11 cellular contexts compared by ENCODE assay signal in genomic region chr2:203637819-203638167, GRCh38.
DNase-seq lines count a peak whose midpoint lies in the region; ATAC-seq and TF ChIP-seq lines count a peak whose summit lies in the region.
"Had no signal": no experiment of that assay in that cellular context is flagged by ENCODE, and none has a peak within 500 bp of the region (broad histone marks: within the 10 kb centered on the region; RNA-seq: fewer than 3 reads in every experiment).

No MANE protein-coding gene starts in this region.

- TF ChIP-seq POLR2A in adrenal gland (IDR thresholded peaks at IDR 0.05): no peak

- intact Hi-C loops in left ventricle myocardium inferior (cut with micrococcal nuclease) (no loop called here), Right ventricle myocardium superior (cut with DNase I) (no loop called here), adrenal gland (cut with DNase I) (no loop called here), dorsolateral prefrontal cortex (cut with DNase I) (no loop called here)
- intact Hi-C loops in naive thymus-derived CD4-positive, alpha-beta T cell (cut with micrococcal nuclease): no loop called here

- H3K36me3 Mint-ChIP-seq in naive thymus-derived CD4-positive, alpha-beta T cell: peaks cover 0 to 2% (median 0%) of the 10 kb centered on the region in 5 donors

- H3K27me3 Mint-ChIP-seq in naive thymus-derived CD4-positive, alpha-beta T cell: peaks cover 0 to 3% (median 0%) of the 10 kb centered on the region in 5 donors

- peaks cover 14 to 37% (median 32%) of the 10 kb centered on the region in 7 donors for H3K4me1 Mint-ChIP-seq in naive thymus-derived CD4-positive, alpha-beta T cell

- peak overlapping the region in 3 of 9 donors; percentile 0 to 33 (median 17) for H3K27ac Mint-ChIP-seq in naive thymus-derived CD4-positive, alpha-beta T cell

- CTCF ChIA-PET in naive thymus-derived CD4-positive, alpha-beta T cell (lab: Charles Lee): no interaction called here

- no peaks in the 10 kb centered on the region for H3K9me3 Mint-ChIP-seq in naive thymus-derived CD4-positive, alpha-beta T cell

- ATAC-seq in Right ventricle myocardium superior (ENCODE audit: poor library complexity) (no peak), GM21423 (IDR thresholded peaks at IDR 0.05; ENCODE audit: unreplicated experiment) (no peak), HG03565 (IDR thresholded peaks at IDR 0.05; ENCODE audit: unreplicated experiment) (no peak)
- ATAC-seq in naive thymus-derived CD4-positive, alpha-beta T cell: no peak

- no peak for DNase-seq in left ventricle myocardium inferior
- DNase-seq in Right ventricle myocardium superior: no peak
- DNase-seq in adrenal gland: no peak
- DNase-seq in naive thymus-derived CD4-positive, alpha-beta T cell: no peak
- DNase-seq in dorsolateral prefrontal cortex: no peak
- DNase-seq in stimulated activated CD4-positive, alpha-beta T cell treated with anti-CD3 and anti-CD28 coated beads, Interleukin-1b, Interleukin-23, amount 100 ng/mL, for 48 hours: no peak
- DNase-seq: activated T-cell treated with anti-CD3 and anti-CD28 coated beads, Interleukin-2, amount 50 U/mL, for 1 hour; NCI-H1048; NCI-H226 had no signal

- H3K4me1 ChIP-seq in left ventricle myocardium inferior (peaks cover 21% of the 10 kb centered on the region), adrenal gland (replicated peaks in 1 of 2) (peaks cover 0 to 21% of the 10 kb centered on the region in 2 donors)
- peaks cover 8 to 11% of the 10 kb centered on the region in 2 donors for H3K4me1 ChIP-seq in naive thymus-derived CD4-positive, alpha-beta T cell (ENCODE audit: control insufficient read depth in 2 of 2, insufficient read depth in 2 of 2, low read length in 2 of 2)

- H3K9me3 ChIP-seq in left ventricle myocardium inferior (replicated peaks): no peaks in the 10 kb centered on the region
- H3K9me3 ChIP-seq in adrenal gland (replicated peaks in 1 of 3): no peaks in the 10 kb centered on the region
- no peaks in the 10 kb centered on the region for H3K9me3 ChIP-seq in naive thymus-derived CD4-positive, alpha-beta T cell (ENCODE audit: control insufficient read depth in 2 of 3, low read length in 3 of 3)

- peak overlapping the region in 7 of 10 donors; percentile 0 to 58 (median 27) for H3K4me3 Mint-ChIP-seq in naive thymus-derived CD4-positive, alpha-beta T cell

- TF ChIP-seq CTCF in left ventricle myocardium inferior (IDR thresholded peaks at IDR 0.05; ENCODE audit: borderline replicate concordance) (no peak), adrenal gland (IDR thresholded peaks at IDR 0.05) (no peak), dorsolateral prefrontal cortex (IDR thresholded peaks at IDR 0.05 in 54 of 56, conservative IDR thresholded peaks at IDR 0.05 in 2 of 56; ENCODE audit: low read depth in 1 of 56, partially characterized antibody in 56 of 56) (no peak)

- POLR2A ChIA-PET in naive thymus-derived CD4-positive, alpha-beta T cell (lab: Charles Lee): no interaction called here

- 49 to 57% (median 53%) methylated on average over 2 of the region's 2 CpGs for WGBS in adrenal gland, 4 donors

- H3K27ac ChIP-seq in left ventricle myocardium inferior (replicated peaks) (peak overlapping the region; percentile 79), adrenal gland (peak overlapping the region in 3 of 5 donors; percentile 43 to 78 (median 64)), dorsolateral prefrontal cortex (peak overlapping the region in 1 of 59 donors; percentile 53)
- H3K27ac ChIP-seq in naive thymus-derived CD4-positive, alpha-beta T cell (ENCODE audit: low read depth, low read length): no peak overlapping the region

- H3K36me3 ChIP-seq in left ventricle myocardium inferior: no peaks in the 10 kb centered on the region
- no peaks in the 10 kb centered on the region for H3K36me3 ChIP-seq in adrenal gland (replicated peaks in 1 of 2)
- H3K36me3 ChIP-seq in naive thymus-derived CD4-positive, alpha-beta T cell (ENCODE audit: control insufficient read depth in 2 of 3, insufficient read depth in 3 of 3, low read length in 3 of 3): no peaks in the 10 kb centered on the region

- no peaks in the 10 kb centered on the region for H3K27me3 ChIP-seq in left ventricle myocardium inferior (ENCODE audit: low read depth)
- H3K27me3 ChIP-seq in adrenal gland: no peaks in the 10 kb centered on the region
- H3K27me3 ChIP-seq in naive thymus-derived CD4-positive, alpha-beta T cell (ENCODE audit: control insufficient read depth in 2 of 2, insufficient read depth in 2 of 2, low read length in 2 of 2): no peaks in the 10 kb centered on the region
- H3K27me3 ChIP-seq in dorsolateral prefrontal cortex: no peaks in the 10 kb centered on the region

- H3K4me3 ChIP-seq in left ventricle myocardium inferior (no peak overlapping the region), adrenal gland (no peak overlapping the region), dorsolateral prefrontal cortex (no peak overlapping the region)
- no peak overlapping the region for H3K4me3 ChIP-seq in naive thymus-derived CD4-positive, alpha-beta T cell (ENCODE audit: low read length)
